Comparison of ENCODE assay signal across 10 cellular contexts in genomic region chr2:108536133-108536780, GRCh38. TPM values are rescaled to one million over a fixed set of nuclear protein-coding genes. Genes with fewer than 3 reads are reported as not detected.
A peak's percentile ranks its signal among the peaks of the same experiment; 100 is the strongest.
DNase-seq lines count a peak whose midpoint lies in the region; ATAC-seq, FAIRE-seq and TF ChIP-seq lines count a peak whose summit lies in the region.
"Had no signal": no experiment of that assay in that cellular context is flagged by ENCODE, and none has a peak within 500 bp of the region (broad histone marks: within the 10 kb centered on the region; RNA-seq: fewer than 3 reads in every experiment).

No MANE protein-coding gene starts in this region.

- H3K36me3 Mint-ChIP-seq in astrocyte (ENCODE audit: low read depth, unreplicated experiment) (peaks cover 5% of the 10 kb centered on the region), memory B cell (no peaks in the 10 kb centered on the region)

- no peak overlapping the region for H2AFZ ChIP-seq in HCT116 (ENCODE audit: low read depth, low read length, poor library complexity, severe bottlenecking)
- no peak overlapping the region for H2AFZ ChIP-seq in astrocyte (ENCODE audit: low read depth, low read length)

- CTCF ChIA-PET in AG04449 (lab: Yijun Ruan, JAX), result interaction anchor here (2.3 kb wide), 1 partner anchor 48 kb away, joined by 10 read pairs; no protein-coding TSS in a partner anchor
- CTCF ChIA-PET in HCT116 (lab: Charles Lee), result no interaction called here

- BruUV-seq in HCT116 (replicated peaks; lab: Mats Ljungman, UMichigan), result no TSS peak

- TF ChIP-seq POLR2A in HCT116 (IDR thresholded peaks at IDR 0.05; ENCODE audit: borderline replicate concordance, extremely low read depth, insufficient read depth, insufficient read length), result no peak

- H3K4me3 Mint-ChIP-seq in astrocyte (ENCODE audit: unreplicated experiment) (peak overlapping the region; percentile 95), memory B cell (peak overlapping the region; percentile 30)

- RAD21 ChIA-PET in HCT116 (lab: Charles Lee; ENCODE audit: low non-redundant PET in 1 of 2, low total read pairs in 2 of 2, uncharacterized antibody in 2 of 2, unreplicated experiment in 2 of 2), result no interaction called here

- H3K4me2 ChIP-seq in HCT116 (ENCODE audit: low read length) (peak overlapping the region; percentile 22; the same call in 1 of the 2 replicates), astrocyte (ENCODE audit: low read length) (peak overlapping the region; percentile 92)

- FAIRE-seq in astrocyte (lab: Jason Lieb, UNC), result no peak
- FAIRE-seq: TTC549 had no signal

- H3K4me1 Mint-ChIP-seq in astrocyte (ENCODE audit: low read depth, unreplicated experiment) (peaks cover 29% of the 10 kb centered on the region), memory B cell (peaks cover 21% of the 10 kb centered on the region)

- no peaks in the 10 kb centered on the region for H3K9me2 ChIP-seq in HCT116 (ENCODE audit: insufficient read depth)

- POLR2A ChIA-PET in AG04449 (lab: Yijun Ruan, JAX) (interaction anchor here (0.6 kb wide), 1 partner anchor 84 kb away, joined by 3 read pairs; no protein-coding TSS in a partner anchor), HCT116 (lab: Charles Lee) (no interaction called here)

- DNase-seq in AG04449 (ENCODE audit: low read depth, low spot score) (no peak), HCT116 (ENCODE audit: low read depth, low spot score) (no peak), astrocyte (ENCODE audit: low read depth) (peak; percentile 68), memory B cell (ENCODE audit: low spot score in 2 of 2) (no peak), WERI-Rb-1 (no peak)
- DNase-seq: stimulated activated CD4-positive, alpha-beta T cell treated with anti-CD3 and anti-CD28 coated beads, Interleukin-15, amount 100 ng/mL, for 24 hours had no signal

- TF ChIP-seq CTCF in AG04449 (IDR thresholded peaks at IDR 0.05; ENCODE audit: insufficient read depth, low read length, missing control alignments), result no peak
- TF ChIP-seq CTCF in HCT116 (IDR thresholded peaks at IDR 0.05 in 2 of 3, conservative IDR thresholded peaks at IDR 0.05 in 1 of 3; ENCODE audit: borderline replicate concordance in 1 of 3, insufficient read depth in 1 of 3, low read depth in 2 of 3, low read length in 2 of 3), result no peak
- no peak for TF ChIP-seq CTCF in astrocyte (IDR thresholded peaks at IDR 0.05; ENCODE audit: insufficient read depth, low read depth, low read length)
- TF ChIP-seq CTCF in WERI-Rb-1 (IDR thresholded peaks at IDR 0.05; ENCODE audit: low read depth, low read length), result no peak

- H3K27me3 Mint-ChIP-seq in astrocyte (ENCODE audit: low read depth, unreplicated experiment) (no peaks in the 10 kb centered on the region), memory B cell (no peaks in the 10 kb centered on the region)

- no peaks in the 10 kb centered on the region for H3K36me3 ChIP-seq in HCT116 (ENCODE audit: control insufficient read depth in 1 of 2, insufficient read depth in 2 of 2, low read length in 2 of 2)
- H3K36me3 ChIP-seq in astrocyte (ENCODE audit: insufficient read depth, low read length), result peaks cover 3% of the 10 kb centered on the region
- peaks cover 6% of the 10 kb centered on the region for H3K36me3 ChIP-seq in WERI-Rb-1

- H3K9ac ChIP-seq in HCT116 (ENCODE audit: low read length) (no peak overlapping the region), astrocyte (ENCODE audit: low read length) (peak overlapping the region; percentile 95)

- no peaks in the 10 kb centered on the region for H3K9me3 Mint-ChIP-seq in astrocyte (ENCODE audit: unreplicated experiment)
- no peaks in the 10 kb centered on the region for H3K9me3 Mint-ChIP-seq in memory B cell

- H3K27ac Mint-ChIP-seq in astrocyte (ENCODE audit: unreplicated experiment) (peak overlapping the region; percentile 84), memory B cell (no peak overlapping the region)

- no peak overlapping the region for H3K27ac ChIP-seq in HCT116 (ENCODE audit: low read depth, low read length)
- peak overlapping the region; percentile 83 for H3K27ac ChIP-seq in astrocyte (ENCODE audit: low read depth, low read length)
- no peak overlapping the region for H3K27ac ChIP-seq in WERI-Rb-1

- TF ChIP-seq RAD21 in HCT116 (IDR thresholded peaks at IDR 0.05; ENCODE audit: low read depth), result no peak

- ATAC-seq in HCT116, result no peak
- ATAC-seq in memory B cell (ENCODE audit: low read depth), result no peak
- no peak for ATAC-seq in GM19324 (IDR thresholded peaks at IDR 0.05; ENCODE audit: low FRiP score, unreplicated experiment)
- no peak for ATAC-seq in GM18858 (IDR thresholded peaks at IDR 0.05; ENCODE audit: unreplicated experiment)
- no peak for ATAC-seq in GM19035 (IDR thresholded peaks at IDR 0.05; ENCODE audit: unreplicated experiment)

- H3K9me3 ChIP-seq in HCT116 (ENCODE audit: control insufficient read depth in 1 of 2, insufficient read depth in 1 of 2, low read depth in 1 of 2, low read length in 2 of 2) (no peaks in the 10 kb centered on the region), astrocyte (ENCODE audit: insufficient read depth, low read depth, low read length) (no peaks in the 10 kb centered on the region), WERI-Rb-1 (ENCODE audit: severe bottlenecking) (no peaks in the 10 kb centered on the region)

- H3K27me3 ChIP-seq in HCT116 (ENCODE audit: insufficient read depth, low read length) (no peaks in the 10 kb centered on the region), astrocyte (ENCODE audit: insufficient read depth, low read length) (no peaks in the 10 kb centered on the region), WERI-Rb-1 (ENCODE audit: insufficient read depth, low read depth, severe bottlenecking) (no peaks in the 10 kb centered on the region)

- H3K79me2 ChIP-seq in HCT116 (ENCODE audit: insufficient read depth, low read length) (peaks cover 65% of the 10 kb centered on the region), astrocyte (ENCODE audit: insufficient read depth, low read length) (peaks cover 67% of the 10 kb centered on the region)

- H3K4me3 ChIP-seq in AG04449 (ENCODE audit: low read depth, low read length), result peak overlapping the region; percentile 69
- no peak overlapping the region for H3K4me3 ChIP-seq in HCT116 (replicated peaks in 1 of 2; ENCODE audit: low read depth in 1 of 2, low read length in 2 of 2)
- peak overlapping the region; percentile 89 for H3K4me3 ChIP-seq in astrocyte (ENCODE audit: insufficient read depth, low read depth, low read length)
- H3K4me3 ChIP-seq in WERI-Rb-1 (ENCODE audit: low read depth, low read length), result no peak overlapping the region

- H4K20me1 ChIP-seq in HCT116 (ENCODE audit: insufficient read depth) (0 out of 2 replicates have a peak, but pooled peaks cover 3% of the 10 kb centered on the region), astrocyte (ENCODE audit: insufficient read depth, low read length) (peaks cover 64% of the 10 kb centered on the region)

- H3K4me1 ChIP-seq in HCT116 (ENCODE audit: control insufficient read depth in 1 of 2, insufficient read depth in 2 of 2, low read length in 2 of 2), result peaks cover 14 to 28% of the 10 kb centered on the region in 2 experiments
- peaks cover 31% of the 10 kb centered on the region for H3K4me1 ChIP-seq in astrocyte (ENCODE audit: insufficient read depth, low read length)

- intact Hi-C loops in HCT116 (cut with micrococcal nuclease), result no loop called here

TF ChIP-seq in HCT116, 20 proteins besides CTCF, POLR2A, EP300 and RAD21:
- no peak for TF ChIP-seq ZNF274 (IDR thresholded peaks at IDR 0.05; ENCODE audit: low read depth, low read length)
- no peak for TF ChIP-seq ATF3 (IDR thresholded peaks at IDR 0.05)
- no peak for TF ChIP-seq SIN3A (IDR thresholded peaks at IDR 0.05; ENCODE audit: low read depth)
- TF ChIP-seq JUND (IDR thresholded peaks at IDR 0.05), result no peak

RNA-seq across cellular contexts. Expression of gene LIMS1, which starts 2.0 kb away (rescaled TPM):
- total RNA-seq in HCT116 (2021; ENCODE audit: unreplicated experiment) (56.2 TPM), astrocyte (202 and 205 TPM in 2 replicates)
- 34.7 and 36.4 TPM in 2 replicates for polyA plus RNA-seq in HCT116 (2012)

Comparison
In these comparisons a context has a peak if more than half of its experiments do, and no peak if none do; other contexts are left out.
1. H3K4me3 ChIP-seq: peak in AG04449 (single experiment) and astrocyte (single experiment); none in HCT116 (0 of 2) and WERI-Rb-1 (single experiment).